22 cellular contexts compared by ENCODE assay signal in genomic region chr18:50790956-50791355, GRCh38. TPM values are rescaled to one million over a fixed set of nuclear protein-coding genes. Genes with fewer than 3 reads are reported as not detected.
"Had no signal": no experiment of that assay in that cellular context is flagged by ENCODE, and none has a peak within 500 bp of the region (broad histone marks: within the 10 kb centered on the region; RNA-seq: fewer than 3 reads in every experiment).

No MANE protein-coding gene starts in this region.

- H3K9me3 ChIP-seq: esophagus squamous epithelium, spleen, testis, upper lobe of left lung had no signal

- H3K9me3 Mint-ChIP-seq: activated CD4-positive, alpha-beta memory T cell treated with anti-CD3 and anti-CD28 coated beads for 36 hours; activated naive CD4-positive, alpha-beta T cell treated with anti-CD3 and anti-CD28 coated beads, Interleukin-2, amount 50 U/mL, for 72 hours; activated T-helper 1 cell treated with anti-CD3 and anti-CD28 coated beads, Interleukin-12 subunit alpha, Interleukin-12 subunit beta, Interleukin-2, Interleukin-4 antibody, amounts not matched to agents 30 ng/mL and 10 ng/mL and 1 ng/mL, durations not matched to agents 14 hours and 24 hours and 36 hours; natural killer cell; stimulated activated memory B cell treated with anti-CD40 and anti-IgM and Interleukin-4, amounts not matched to agents 10 μg/mL and 1 μg/mL and 100 μg/mL, for 72 hours had no signal

- H3K27ac Mint-ChIP-seq: activated CD4-positive, alpha-beta memory T cell treated with anti-CD3 and anti-CD28 coated beads for 36 hours; activated naive CD4-positive, alpha-beta T cell treated with anti-CD3 and anti-CD28 coated beads, Interleukin-2, amount 50 U/mL, for 72 hours; activated T-helper 1 cell treated with anti-CD3 and anti-CD28 coated beads, Interleukin-12 subunit alpha, Interleukin-12 subunit beta, Interleukin-2, Interleukin-4 antibody, amounts not matched to agents 30 ng/mL and 10 ng/mL and 1 ng/mL, durations not matched to agents 14 hours and 24 hours and 36 hours; natural killer cell; stimulated activated memory B cell treated with anti-CD40 and anti-IgM and Interleukin-4, amounts not matched to agents 10 μg/mL and 1 μg/mL and 100 μg/mL, for 72 hours had no signal

- H3K4me1 Mint-ChIP-seq: natural killer cell; stimulated activated memory B cell treated with anti-CD40 and anti-IgM and Interleukin-4, amounts not matched to agents 10 μg/mL and 1 μg/mL and 100 μg/mL, for 72 hours had no signal

- H3K27me3 ChIP-seq: testis, upper lobe of left lung had no signal

- H3K4me1 ChIP-seq: esophagus squamous epithelium, spleen, testis, upper lobe of left lung had no signal

- DNase-seq: activated CD4-positive, alpha-beta memory T cell treated with anti-CD3 and anti-CD28 coated beads for 36 hours; activated gamma-delta T cell treated with Interleukin-2 at 50 U/mL for 16 hours; activated T-cell treated with anti-CD3 and anti-CD28 coated beads for 4 hours; dermis blood vessel endothelial cell; effector memory CD4-positive, alpha-beta T cell; esophagus squamous epithelium; hippocampal formation; left cardiac atrium; mesendoderm; natural killer cell; nucleus accumbens; posterior cingulate gyrus; spleen; stimulated activated CD4-positive, alpha-beta T cell treated with anti-CD3 and anti-CD28 coated beads, Interleukin-4, amount 100 ng/mL, for 4 hours; T-helper 2 cell; testis; upper lobe of left lung had no signal

- H3K4me3 ChIP-seq: esophagus squamous epithelium, spleen, testis, upper lobe of left lung had no signal

- H3K36me3 ChIP-seq: esophagus squamous epithelium, spleen, upper lobe of left lung had no signal

- H3K27ac ChIP-seq: esophagus squamous epithelium, spleen, testis, upper lobe of left lung had no signal

- H3K36me3 Mint-ChIP-seq: activated CD4-positive, alpha-beta memory T cell treated with anti-CD3 and anti-CD28 coated beads for 36 hours; activated naive CD4-positive, alpha-beta T cell treated with anti-CD3 and anti-CD28 coated beads, Interleukin-2, amount 50 U/mL, for 72 hours; natural killer cell; stimulated activated memory B cell treated with anti-CD40 and anti-IgM and Interleukin-4, amounts not matched to agents 10 μg/mL and 1 μg/mL and 100 μg/mL, for 72 hours had no signal

- ATAC-seq: activated naive CD4-positive, alpha-beta T cell treated with anti-CD3 and anti-CD28 coated beads, Interleukin-2, amount 50 U/mL, for 72 hours; left cardiac atrium; natural killer cell; stimulated activated memory B cell treated with anti-CD40 and anti-IgM and Interleukin-4, amounts not matched to agents 10 μg/mL and 1 μg/mL and 100 μg/mL, for 72 hours had no signal

- H3K4me3 Mint-ChIP-seq: activated CD4-positive, alpha-beta memory T cell treated with anti-CD3 and anti-CD28 coated beads for 36 hours; activated T-helper 1 cell treated with anti-CD3 and anti-CD28 coated beads, Interleukin-12 subunit alpha, Interleukin-12 subunit beta, Interleukin-2, Interleukin-4 antibody, amounts not matched to agents 30 ng/mL and 10 ng/mL and 1 ng/mL, durations not matched to agents 14 hours and 24 hours and 36 hours; natural killer cell; stimulated activated memory B cell treated with anti-CD40 and anti-IgM and Interleukin-4, amounts not matched to agents 10 μg/mL and 1 μg/mL and 100 μg/mL, for 72 hours had no signal

RNA-seq across cellular contexts. Expression of gene MRO, which starts 28.9 kb away (rescaled TPM):
- total RNA-seq: activated CD4-positive, alpha-beta memory T cell treated with anti-CD3 and anti-CD28 coated beads for 36 hours; activated naive CD4-positive, alpha-beta T cell treated with anti-CD3 and anti-CD28 coated beads, Interleukin-2, amount 50 U/mL, for 72 hours; activated T-helper 1 cell treated with anti-CD3 and anti-CD28 coated beads, Interleukin-12 subunit alpha, Interleukin-12 subunit beta, Interleukin-2, Interleukin-4 antibody, amounts not matched to agents 30 ng/mL and 10 ng/mL and 1 ng/mL, durations not matched to agents 14 hours and 24 hours and 36 hours; bronchial epithelial cell; glomerular endothelial cell; natural killer cell had no signal
